12 cellular contexts compared by ENCODE assay signal in the genomic region with DNA sequence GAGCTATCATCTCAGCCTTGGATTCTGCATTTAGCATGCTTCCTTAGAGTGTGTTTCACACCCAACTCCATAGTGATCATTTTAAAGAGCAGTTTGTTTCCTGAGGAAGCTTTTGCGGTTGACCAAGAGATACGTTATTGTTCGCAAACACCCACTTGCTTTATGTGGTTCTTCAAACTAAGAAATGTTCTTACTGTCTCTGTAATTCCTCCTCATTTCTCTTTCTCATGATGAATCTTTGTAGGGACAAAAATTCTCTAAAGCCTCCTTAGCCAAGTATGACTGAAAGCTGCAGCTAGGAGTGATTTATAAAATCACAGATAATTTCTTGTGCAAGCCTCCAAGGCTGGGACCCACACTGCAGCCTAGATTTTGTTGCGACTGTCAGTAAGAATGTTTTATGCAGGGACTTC. TPM values are rescaled to one million over a fixed set of nuclear protein-coding genes. Genes with fewer than 3 reads are reported as not detected.
DNase-seq lines count a peak whose midpoint lies in the region; ATAC-seq and TF ChIP-seq lines count a peak whose summit lies in the region.
"Had no signal": no experiment of that assay in that cellular context is flagged by ENCODE, and none has a peak within 500 bp of the region (broad histone marks: within the 10 kb centered on the region; RNA-seq: fewer than 3 reads in every experiment).

No MANE protein-coding gene starts in this region.

- H3K4me1 ChIP-seq in BLaER1 (peaks cover 59% of the 10 kb centered on the region), mammary epithelial cell (ENCODE audit: insufficient read depth, low read length) (peaks cover 7% of the 10 kb centered on the region)
- H3K4me1 ChIP-seq: testis had no signal

- H2AFZ ChIP-seq in mammary epithelial cell (ENCODE audit: low read depth, low read length): no peak overlapping the region
- H2AFZ ChIP-seq: GM23248 had no signal

- H3K4me3 Mint-ChIP-seq in activated naive CD4-positive, alpha-beta T cell treated with anti-CD3 and anti-CD28 coated beads, Interleukin-2, amount 50 U/mL, for 24 hours: peak overlapping the region; percentile 60

- in situ Hi-C loops in ACHN (cut with HindIII; ENCODE audit: low pct_ligation_motif_present, low pct_unique_long_range_greater_than_20kb, low sequenced_read_pairs): no loop called here
- in situ Hi-C loops in mammary epithelial cell (cut with MboI; ENCODE audit: low sequenced_read_pairs in 2 of 2): no loop called here

- H3K36me3 ChIP-seq in BLaER1: no peaks in the 10 kb centered on the region
- H3K36me3 ChIP-seq in mammary epithelial cell (ENCODE audit: insufficient read depth, low read length): no peaks in the 10 kb centered on the region
- H3K36me3 ChIP-seq: WERI-Rb-1 had no signal

- dilution Hi-C loops in mammary epithelial cell (cut with HindIII; ENCODE audit: low sequenced_read_pairs): no loop called here

- H3K79me2 ChIP-seq in mammary epithelial cell (ENCODE audit: insufficient read depth, low read length): no peaks in the 10 kb centered on the region

- WGBS in mammary epithelial cell (ENCODE audit: low coverage, missing lambda C conversion rate): 98% methylated on average over 4 of the region's 4 CpGs

- H3K27ac ChIP-seq in BLaER1 (peak overlapping the region; percentile 44), HL-60 (replicated peaks) (peak overlapping the region; percentile 52), mammary epithelial cell (ENCODE audit: insufficient read depth, low read depth, low read length) (no peak overlapping the region)
- H3K27ac ChIP-seq: GM23248, testis, WERI-Rb-1 had no signal

- peaks cover 6% of the 10 kb centered on the region for H3K36me3 Mint-ChIP-seq in activated naive CD4-positive, alpha-beta T cell treated with anti-CD3 and anti-CD28 coated beads, Interleukin-2, amount 50 U/mL, for 24 hours

- TF ChIP-seq CTCF in HL-60 (IDR thresholded peaks at IDR 0.05; ENCODE audit: insufficient read depth, low read length) (no peak), mammary epithelial cell (conservative IDR thresholded peaks at IDR 0.05 in 1 of 2, IDR thresholded peaks at IDR 0.05 in 1 of 2; ENCODE audit: extremely low read depth in 1 of 2, insufficient read depth in 1 of 2, low read depth in 1 of 2, low read length in 2 of 2) (no peak)

- intact Hi-C loops in mammary epithelial cell (cut with micrococcal nuclease): no loop called here

- peak overlapping the region; percentile 29; the same call in 1 of the 2 replicates for H3K9ac ChIP-seq in BLaER1
- H3K9ac ChIP-seq in mammary epithelial cell (ENCODE audit: insufficient read depth, low read length): no peak overlapping the region
- H3K9ac ChIP-seq: GM23248 had no signal

- H3K27ac Mint-ChIP-seq in activated naive CD4-positive, alpha-beta T cell treated with anti-CD3 and anti-CD28 coated beads, Interleukin-2, amount 50 U/mL, for 24 hours: peak overlapping the region; percentile 48

- CTCF ChIA-PET in mammary epithelial cell (lab: Charles Lee; ENCODE audit: low non-redundant PET): no interaction called here

- H3K27me3 ChIP-seq in BLaER1 (no peaks in the 10 kb centered on the region), HL-60 (ENCODE audit: insufficient read depth, poor library complexity, severe bottlenecking) (no peaks in the 10 kb centered on the region), mammary epithelial cell (ENCODE audit: insufficient read depth, low read length) (no peaks in the 10 kb centered on the region)
- H3K27me3 ChIP-seq: testis had no signal

- no TSS peak for BruUV-seq in mammary epithelial cell (replicated peaks; lab: Mats Ljungman, UMichigan)

- peak overlapping the region; percentile 49; the same call in 1 of the 2 replicates for H3K4me3 ChIP-seq in BLaER1
- H3K4me3 ChIP-seq in HL-60 (replicated peaks; ENCODE audit: insufficient read depth, low read length): no peak overlapping the region
- H3K4me3 ChIP-seq in mammary epithelial cell (replicated peaks in 1 of 3; ENCODE audit: insufficient read depth in 1 of 3, low read depth in 2 of 3, low read length in 3 of 3): no peak overlapping the region
- H3K4me3 ChIP-seq: GM23248, testis had no signal

- ATAC-seq in GM18502 (IDR thresholded peaks at IDR 0.05; ENCODE audit: poor library complexity, unreplicated experiment) (peak; percentile 62), HG03342 (IDR thresholded peaks at IDR 0.05; ENCODE audit: unreplicated experiment) (no peak)

- H4K20me1 ChIP-seq in BLaER1 (no peaks in the 10 kb centered on the region), mammary epithelial cell (ENCODE audit: insufficient read depth, low read length) (no peaks in the 10 kb centered on the region)

- no peaks in the 10 kb centered on the region for H3K9me3 ChIP-seq in BLaER1
- no peaks in the 10 kb centered on the region for H3K9me3 ChIP-seq in mammary epithelial cell (replicated peaks; ENCODE audit: insufficient read depth, low read length)
- H3K9me3 ChIP-seq: testis had no signal

- DNase-seq in HL-60 (ENCODE audit: low read depth in 1 of 2, low spot score in 1 of 2) (peak in 1 of 2 experiments; percentile 56), ACHN (no peak), AG20443 (ENCODE audit: low spot score) (no peak), mammary epithelial cell (no peak)
- DNase-seq: GM23248, NCI-H1417 treated with DMSO at 0.1 percent for 48 hours, testis, WERI-Rb-1 had no signal

- H3K9me3 Mint-ChIP-seq in activated naive CD4-positive, alpha-beta T cell treated with anti-CD3 and anti-CD28 coated beads, Interleukin-2, amount 50 U/mL, for 24 hours: no peaks in the 10 kb centered on the region

- H3K27me3 Mint-ChIP-seq in activated naive CD4-positive, alpha-beta T cell treated with anti-CD3 and anti-CD28 coated beads, Interleukin-2, amount 50 U/mL, for 24 hours: no peaks in the 10 kb centered on the region

- peaks cover 74% of the 10 kb centered on the region for H3K4me1 Mint-ChIP-seq in activated naive CD4-positive, alpha-beta T cell treated with anti-CD3 and anti-CD28 coated beads, Interleukin-2, amount 50 U/mL, for 24 hours

- H3K4me2 ChIP-seq in BLaER1 (peak overlapping the region; percentile 90), mammary epithelial cell (ENCODE audit: insufficient read depth, low read depth, low read length) (no peak overlapping the region)

RNA-seq across cellular contexts. Expression of gene TNIP3, which starts 10.0 kb away (rescaled TPM):
- total RNA-seq in mammary epithelial cell: not detected
- 0.06 TPM for polyA plus RNA-seq in mammary epithelial cell
- not detected for polyA minus RNA-seq in mammary epithelial cell
